1 cellular context compared by ENCODE assay signal in the genomic region with DNA sequence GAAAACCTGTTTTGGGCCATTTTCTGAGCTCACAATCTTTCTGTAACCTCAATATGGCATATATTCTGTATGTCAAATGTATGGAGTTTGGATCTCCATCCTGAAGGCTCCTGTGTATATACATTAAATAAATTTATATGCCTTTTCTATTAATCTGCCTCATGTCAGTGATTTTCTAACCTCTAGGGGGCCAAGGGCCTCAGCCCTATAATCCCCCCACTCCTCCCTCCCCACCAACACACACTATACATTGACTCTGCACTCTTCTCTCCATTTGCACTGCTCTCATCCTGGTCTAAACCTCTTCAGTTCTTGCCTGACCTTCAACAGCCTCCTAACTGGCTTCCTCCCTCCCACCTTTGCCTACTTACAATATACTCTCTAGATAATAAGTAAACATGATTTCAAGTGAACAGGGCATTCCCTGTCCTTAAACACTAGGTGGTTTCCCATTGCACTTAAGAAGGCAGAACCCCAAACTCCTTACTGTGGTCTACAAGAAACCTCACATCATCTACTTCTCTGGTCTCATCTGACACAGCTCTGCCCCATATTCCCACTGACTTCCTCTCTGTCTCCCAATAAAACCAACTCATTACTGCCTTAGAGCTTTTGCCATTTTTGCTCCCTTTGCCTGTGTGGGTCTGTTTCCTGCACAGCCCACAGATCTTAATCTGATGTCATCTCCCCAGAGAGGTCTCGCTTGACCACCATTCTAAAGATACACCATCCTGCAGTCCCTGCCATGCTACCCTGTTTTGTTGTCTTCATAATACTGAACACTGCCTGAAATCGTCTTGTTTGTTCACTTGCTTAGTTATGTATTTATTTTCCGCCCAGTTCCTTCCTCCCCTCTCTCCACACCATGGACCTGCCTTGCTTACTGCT.
TF ChIP-seq lines count a peak whose summit lies in the region.

No MANE protein-coding gene starts in this region.

TF ChIP-seq in GM23338, 12 proteins besides CTCF, POLR2A, EP300 and RAD21 (continued from another document):
- TF ChIP-seq, protein P1, sequence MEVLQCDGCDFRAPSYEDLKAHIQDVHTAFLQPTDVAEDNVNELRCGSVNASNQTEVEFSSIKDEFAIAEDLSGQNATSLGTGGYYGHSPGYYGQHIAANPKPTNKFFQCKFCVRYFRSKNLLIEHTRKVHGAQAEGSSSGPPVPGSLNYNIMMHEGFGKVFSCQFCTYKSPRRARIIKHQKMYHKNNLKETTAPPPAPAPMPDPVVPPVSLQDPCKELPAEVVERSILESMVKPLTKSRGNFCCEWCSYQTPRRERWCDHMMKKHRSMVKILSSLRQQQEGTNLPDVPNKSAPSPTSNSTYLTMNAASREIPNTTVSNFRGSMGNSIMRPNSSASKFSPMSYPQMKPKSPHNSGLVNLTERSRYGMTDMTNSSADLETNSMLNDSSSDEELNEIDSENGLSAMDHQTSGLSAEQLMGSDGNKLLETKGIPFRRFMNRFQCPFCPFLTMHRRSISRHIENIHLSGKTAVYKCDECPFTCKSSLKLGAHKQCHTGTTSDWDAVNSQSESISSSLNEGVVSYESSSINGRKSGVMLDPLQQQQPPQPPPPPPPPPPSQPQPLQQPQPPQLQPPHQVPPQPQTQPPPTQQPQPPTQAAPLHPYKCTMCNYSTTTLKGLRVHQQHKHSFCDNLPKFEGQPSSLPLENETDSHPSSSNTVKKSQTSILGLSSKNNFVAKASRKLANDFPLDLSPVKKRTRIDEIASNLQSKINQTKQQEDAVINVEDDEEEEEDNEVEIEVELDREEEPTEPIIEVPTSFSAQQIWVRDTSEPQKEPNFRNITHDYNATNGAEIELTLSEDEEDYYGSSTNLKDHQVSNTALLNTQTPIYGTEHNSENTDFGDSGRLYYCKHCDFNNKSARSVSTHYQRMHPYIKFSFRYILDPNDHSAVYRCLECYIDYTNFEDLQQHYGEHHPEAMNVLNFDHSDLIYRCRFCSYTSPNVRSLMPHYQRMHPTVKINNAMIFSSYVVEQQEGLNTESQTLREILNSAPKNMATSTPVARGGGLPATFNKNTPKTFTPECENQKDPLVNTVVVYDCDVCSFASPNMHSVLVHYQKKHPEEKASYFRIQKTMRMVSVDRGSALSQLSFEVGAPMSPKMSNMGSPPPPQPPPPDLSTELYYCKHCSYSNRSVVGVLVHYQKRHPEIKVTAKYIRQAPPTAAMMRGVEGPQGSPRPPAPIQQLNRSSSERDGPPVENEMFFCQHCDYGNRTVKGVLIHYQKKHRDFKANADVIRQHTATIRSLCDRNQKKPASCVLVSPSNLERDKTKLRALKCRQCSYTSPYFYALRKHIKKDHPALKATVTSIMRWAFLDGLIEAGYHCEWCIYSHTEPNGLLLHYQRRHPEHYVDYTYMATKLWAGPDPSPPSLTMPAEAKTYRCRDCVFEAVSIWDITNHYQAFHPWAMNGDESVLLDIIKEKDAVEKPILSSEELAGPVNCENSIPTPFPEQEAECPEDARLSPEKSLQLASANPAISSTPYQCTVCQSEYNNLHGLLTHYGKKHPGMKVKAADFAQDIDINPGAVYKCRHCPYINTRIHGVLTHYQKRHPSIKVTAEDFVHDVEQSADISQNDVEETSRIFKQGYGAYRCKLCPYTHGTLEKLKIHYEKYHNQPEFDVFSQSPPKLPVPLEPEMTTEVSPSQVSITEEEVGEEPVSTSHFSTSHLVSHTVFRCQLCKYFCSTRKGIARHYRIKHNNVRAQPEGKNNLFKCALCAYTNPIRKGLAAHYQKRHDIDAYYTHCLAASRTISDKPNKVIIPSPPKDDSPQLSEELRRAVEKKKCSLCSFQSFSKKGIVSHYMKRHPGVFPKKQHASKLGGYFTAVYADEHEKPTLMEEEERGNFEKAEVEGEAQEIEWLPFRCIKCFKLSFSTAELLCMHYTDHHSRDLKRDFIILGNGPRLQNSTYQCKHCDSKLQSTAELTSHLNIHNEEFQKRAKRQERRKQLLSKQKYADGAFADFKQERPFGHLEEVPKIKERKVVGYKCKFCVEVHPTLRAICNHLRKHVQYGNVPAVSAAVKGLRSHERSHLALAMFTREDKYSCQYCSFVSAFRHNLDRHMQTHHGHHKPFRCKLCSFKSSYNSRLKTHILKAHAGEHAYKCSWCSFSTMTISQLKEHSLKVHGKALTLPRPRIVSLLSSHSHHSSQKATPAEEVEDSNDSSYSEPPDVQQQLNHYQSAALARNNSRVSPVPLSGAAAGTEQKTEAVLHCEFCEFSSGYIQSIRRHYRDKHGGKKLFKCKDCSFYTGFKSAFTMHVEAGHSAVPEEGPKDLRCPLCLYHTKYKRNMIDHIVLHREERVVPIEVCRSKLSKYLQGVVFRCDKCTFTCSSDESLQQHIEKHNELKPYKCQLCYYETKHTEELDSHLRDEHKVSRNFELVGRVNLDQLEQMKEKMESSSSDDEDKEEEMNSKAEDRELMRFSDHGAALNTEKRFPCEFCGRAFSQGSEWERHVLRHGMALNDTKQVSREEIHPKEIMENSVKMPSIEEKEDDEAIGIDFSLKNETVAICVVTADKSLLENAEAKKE (CRISPR knock-in tag; IDR thresholded peaks at IDR 0.05): no peak
- TF ChIP-seq POLR2AphosphoS5 (IDR thresholded peaks at IDR 0.05; ENCODE audit: low read depth) (no peak), CREB1 (CRISPR knock-in tag; IDR thresholded peaks at IDR 0.05; ENCODE audit: low read depth) (no peak)
- TF ChIP-seq, protein P2, sequence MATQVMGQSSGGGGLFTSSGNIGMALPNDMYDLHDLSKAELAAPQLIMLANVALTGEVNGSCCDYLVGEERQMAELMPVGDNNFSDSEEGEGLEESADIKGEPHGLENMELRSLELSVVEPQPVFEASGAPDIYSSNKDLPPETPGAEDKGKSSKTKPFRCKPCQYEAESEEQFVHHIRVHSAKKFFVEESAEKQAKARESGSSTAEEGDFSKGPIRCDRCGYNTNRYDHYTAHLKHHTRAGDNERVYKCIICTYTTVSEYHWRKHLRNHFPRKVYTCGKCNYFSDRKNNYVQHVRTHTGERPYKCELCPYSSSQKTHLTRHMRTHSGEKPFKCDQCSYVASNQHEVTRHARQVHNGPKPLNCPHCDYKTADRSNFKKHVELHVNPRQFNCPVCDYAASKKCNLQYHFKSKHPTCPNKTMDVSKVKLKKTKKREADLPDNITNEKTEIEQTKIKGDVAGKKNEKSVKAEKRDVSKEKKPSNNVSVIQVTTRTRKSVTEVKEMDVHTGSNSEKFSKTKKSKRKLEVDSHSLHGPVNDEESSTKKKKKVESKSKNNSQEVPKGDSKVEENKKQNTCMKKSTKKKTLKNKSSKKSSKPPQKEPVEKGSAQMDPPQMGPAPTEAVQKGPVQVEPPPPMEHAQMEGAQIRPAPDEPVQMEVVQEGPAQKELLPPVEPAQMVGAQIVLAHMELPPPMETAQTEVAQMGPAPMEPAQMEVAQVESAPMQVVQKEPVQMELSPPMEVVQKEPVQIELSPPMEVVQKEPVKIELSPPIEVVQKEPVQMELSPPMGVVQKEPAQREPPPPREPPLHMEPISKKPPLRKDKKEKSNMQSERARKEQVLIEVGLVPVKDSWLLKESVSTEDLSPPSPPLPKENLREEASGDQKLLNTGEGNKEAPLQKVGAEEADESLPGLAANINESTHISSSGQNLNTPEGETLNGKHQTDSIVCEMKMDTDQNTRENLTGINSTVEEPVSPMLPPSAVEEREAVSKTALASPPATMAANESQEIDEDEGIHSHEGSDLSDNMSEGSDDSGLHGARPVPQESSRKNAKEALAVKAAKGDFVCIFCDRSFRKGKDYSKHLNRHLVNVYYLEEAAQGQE (IDR thresholded peaks at IDR 0.05; ENCODE audit: unreplicated experiment): no peak
